1 cellular context compared by ENCODE assay signal in genomic region chr6:44247338-44248302, GRCh38.
TF ChIP-seq lines count a peak whose summit lies in the region.

No MANE protein-coding gene starts in this region.

TF ChIP-seq in A549, 52 proteins besides CTCF, POLR2A, EP300 and RAD21 (continued from another document):
- no peak for TF ChIP-seq EHMT2 (IDR thresholded peaks at IDR 0.05; ENCODE audit: low read depth)
- TF ChIP-seq TP53 (CRISPR knock-in tag; IDR thresholded peaks at IDR 0.05) = peak; percentile 82; the same call in 1 of the 2 replicates
- no peak for TF ChIP-seq HDAC2 (IDR thresholded peaks at IDR 0.05)
- TF ChIP-seq ATOH8 (CRISPR knock-in tag; IDR thresholded peaks at IDR 0.05; ENCODE audit: low read depth) = no peak
- TF ChIP-seq FOSL2 (IDR thresholded peaks at IDR 0.05) = no peak
- peak; percentile 44; the same call in 1 of the 2 replicates for TF ChIP-seq FOSL2 (CRISPR knock-in tag; IDR thresholded peaks at IDR 0.05)
- TF ChIP-seq HOXA7 (CRISPR knock-in tag; IDR thresholded peaks at IDR 0.05) = no peak
- TF ChIP-seq BCL3 (IDR thresholded peaks at IDR 0.05) = no peak; the same call in 2 of the 3 replicates
- no peak for TF ChIP-seq RFX5 (IDR thresholded peaks at IDR 0.05)
- TF ChIP-seq MAFK (IDR thresholded peaks at IDR 0.05; ENCODE audit: partially characterized antibody) = no peak
- no peak for TF ChIP-seq PBX3 (IDR thresholded peaks at IDR 0.05)
- TF ChIP-seq TFCP2L1 (CRISPR knock-in tag; IDR thresholded peaks at IDR 0.05) = no peak
- no peak for TF ChIP-seq KDM5A (IDR thresholded peaks at IDR 0.05)
- TF ChIP-seq HES2 (IDR thresholded peaks at IDR 0.05) = no peak
- no peak for TF ChIP-seq RNF2 (IDR thresholded peaks at IDR 0.05; ENCODE audit: borderline replicate concordance, low read depth)
- TF ChIP-seq JUN (IDR thresholded peaks at IDR 0.05) = peak in 1 of 2 experiments; percentile 54; a peak in 3 of 5 replicates
- TF ChIP-seq ELK1 (IDR thresholded peaks at IDR 0.05; ENCODE audit: low read depth, low read length) = no peak
